Comparison of ENCODE assay signal across 26 cellular contexts in the genomic region with DNA sequence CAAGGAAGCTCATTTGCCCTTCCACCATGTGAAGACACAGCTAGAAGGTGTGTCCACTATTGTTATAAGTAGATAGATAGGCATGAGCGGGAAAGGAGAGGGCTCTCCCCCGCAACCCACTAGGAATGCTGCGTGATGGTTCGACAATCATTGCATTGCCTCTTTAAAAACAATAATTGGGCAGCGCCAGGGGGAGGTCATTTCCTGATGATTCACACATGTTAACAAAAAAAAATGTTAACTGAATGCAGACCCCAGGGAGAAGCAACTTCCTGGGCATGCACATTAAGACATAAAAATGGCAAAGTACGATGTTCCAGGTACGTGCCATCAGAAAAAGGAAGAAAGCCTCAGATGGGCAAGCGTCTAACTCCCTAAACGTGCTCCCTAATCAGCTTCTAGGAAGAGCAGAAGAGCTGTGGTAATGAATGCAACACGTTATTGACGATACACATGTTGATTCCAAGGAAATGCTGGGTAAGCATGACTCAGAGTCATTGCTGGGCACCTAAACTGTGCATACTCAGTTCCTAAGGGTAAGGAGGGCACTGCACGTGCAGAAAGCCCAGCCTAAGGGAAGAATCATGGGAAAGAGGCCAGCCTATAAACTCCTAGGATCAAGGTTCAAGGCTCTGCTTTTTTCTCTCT.
A peak's percentile ranks its signal among the peaks of the same experiment; 100 is the strongest.
DNase-seq lines count a peak whose midpoint lies in the region; ATAC-seq and TF ChIP-seq lines count a peak whose summit lies in the region.
"Had no signal": no experiment of that assay in that cellular context is flagged by ENCODE, and none has a peak within 500 bp of the region (broad histone marks: within the 10 kb centered on the region; RNA-seq: fewer than 3 reads in every experiment).

No MANE protein-coding gene starts in this region.

- no peaks in the 10 kb centered on the region for H3K36me3 Mint-ChIP-seq in stimulated activated naive B cell treated with anti-CD40 and anti-IgM and Interleukin-4, amounts not matched to agents 10 μg/mL and 1 μg/mL and 100 μg/mL, for 72 hours
- H3K36me3 Mint-ChIP-seq: activated naive CD4-positive, alpha-beta T cell treated with anti-CD3 and anti-CD28 coated beads, Interleukin-2, amount 50 U/mL, for 72 hours; CD8-positive, alpha-beta T cell; stimulated activated memory B cell treated with anti-CD40 and anti-IgM and Interleukin-4, amounts not matched to agents 10 μg/mL and 1 μg/mL and 100 μg/mL, for 72 hours had no signal

- WGBS in upper lobe of left lung, 2 donors, result 76 to 84% methylated on average over 12 of the region's 12 CpGs

- 0 out of 22 replicates have a peak, but pooled peaks cover 0 to 6% (median 0%) of the 10 kb centered on the region in 11 experiments for H3K9me3 ChIP-seq in BLaER1 treated with 17β-estradiol and CSF1 and Interleukin-3, amounts not matched to agents 10 nM and 100 nM (replicated peaks in 1 of 11)
- H3K9me3 ChIP-seq in upper lobe of left lung, result no peaks in the 10 kb centered on the region
- H3K9me3 ChIP-seq: vagina had no signal

- no peak for TF ChIP-seq POLR2A in upper lobe of left lung (IDR thresholded peaks at IDR 0.05)

- H3K36me3 ChIP-seq in BLaER1 treated with 17β-estradiol and CSF1 and Interleukin-3, amounts not matched to agents 10 nM and 100 nM, result no peaks in the 10 kb centered on the region
- no peaks in the 10 kb centered on the region for H3K36me3 ChIP-seq in upper lobe of left lung
- H3K36me3 ChIP-seq: vagina had no signal

- H4K20me1 ChIP-seq in BLaER1 treated with 17β-estradiol and CSF1 and Interleukin-3, amounts not matched to agents 10 nM and 100 nM, result no peaks in the 10 kb centered on the region

- no peak overlapping the region for H3K9ac ChIP-seq in BLaER1 treated with 17β-estradiol and CSF1 and Interleukin-3, amounts not matched to agents 10 nM and 100 nM

- H3K27me3 ChIP-seq in BLaER1 treated with 17β-estradiol and CSF1 and Interleukin-3, amounts not matched to agents 10 nM and 100 nM, result no peaks in the 10 kb centered on the region
- H3K27me3 ChIP-seq in upper lobe of left lung, result no peaks in the 10 kb centered on the region
- H3K27me3 ChIP-seq: vagina had no signal

- H3K27ac Mint-ChIP-seq in stimulated activated naive B cell treated with anti-CD40 and anti-IgM and Interleukin-4, amounts not matched to agents 10 μg/mL and 1 μg/mL and 100 μg/mL, for 72 hours, result no peak overlapping the region
- H3K27ac Mint-ChIP-seq: activated naive CD4-positive, alpha-beta T cell treated with anti-CD3 and anti-CD28 coated beads, Interleukin-2, amount 50 U/mL, for 72 hours; CD8-positive, alpha-beta T cell; stimulated activated memory B cell treated with anti-CD40 and anti-IgM and Interleukin-4, amounts not matched to agents 10 μg/mL and 1 μg/mL and 100 μg/mL, for 72 hours; T-cell had no signal

- DNase-seq in M059J (ENCODE audit: low read depth) (peak; percentile 37), astrocyte of the hippocampus (ENCODE audit: low read depth, low spot score) (peak; percentile 30), foreskin melanocyte (peak; percentile 76), upper lobe of left lung (no peak)
- DNase-seq in stimulated activated naive B cell treated with anti-CD40 and anti-IgM and Interleukin-4, amounts not matched to agents 10 μg/mL and 1 μg/mL and 100 μg/mL, for 72 hours, result no peak
- DNase-seq: activated CD4-positive, alpha-beta T cell treated with anti-CD3 and anti-CD28 coated beads, Interleukin-2, amount 50 U/mL, for 1 hour; aorta; CD8-positive, alpha-beta T cell; cerebellar nuclear complex; DMS53; effector CD4-positive, alpha-beta T cell; Kasumi-1; kidney; NCI-H1105; NCI-H524 treated with DMSO at 0.1 percent for 48 hours; small intestine; T-cell had no signal

- no peak overlapping the region for H3K27ac ChIP-seq in BLaER1 treated with 17β-estradiol and CSF1 and Interleukin-3, amounts not matched to agents 10 nM and 100 nM
- no peak overlapping the region for H3K27ac ChIP-seq in upper lobe of left lung
- H3K27ac ChIP-seq: vagina had no signal

- ATAC-seq in GM19452 (IDR thresholded peaks at IDR 0.05; ENCODE audit: unreplicated experiment), result no peak
- ATAC-seq in upper lobe of left lung (ENCODE audit: low FRiP score in 2 of 2), result no peak
- no peak for ATAC-seq in HG03095 (IDR thresholded peaks at IDR 0.05; ENCODE audit: unreplicated experiment)
- ATAC-seq in stimulated activated naive B cell treated with anti-CD40 and anti-IgM and Interleukin-4, amounts not matched to agents 10 μg/mL and 1 μg/mL and 100 μg/mL, for 72 hours (replicated peaks), result no peak
- ATAC-seq: activated naive CD4-positive, alpha-beta T cell treated with anti-CD3 and anti-CD28 coated beads, Interleukin-2, amount 50 U/mL, for 72 hours; CD8-positive, alpha-beta T cell; esophagus mucosa; Right ventricle myocardium inferior; stimulated activated memory B cell treated with anti-CD40 and anti-IgM and Interleukin-4, amounts not matched to agents 10 μg/mL and 1 μg/mL and 100 μg/mL, for 72 hours; T-cell had no signal

- no peaks in the 10 kb centered on the region for H3K4me1 Mint-ChIP-seq in stimulated activated naive B cell treated with anti-CD40 and anti-IgM and Interleukin-4, amounts not matched to agents 10 μg/mL and 1 μg/mL and 100 μg/mL, for 72 hours
- H3K4me1 Mint-ChIP-seq: T-cell had no signal

- H3K4me3 Mint-ChIP-seq in stimulated activated naive B cell treated with anti-CD40 and anti-IgM and Interleukin-4, amounts not matched to agents 10 μg/mL and 1 μg/mL and 100 μg/mL, for 72 hours, result no peak overlapping the region
- H3K4me3 Mint-ChIP-seq: CD8-positive, alpha-beta T cell; stimulated activated memory B cell treated with anti-CD40 and anti-IgM and Interleukin-4, amounts not matched to agents 10 μg/mL and 1 μg/mL and 100 μg/mL, for 72 hours; T-cell had no signal

- H3K9me3 Mint-ChIP-seq in stimulated activated naive B cell treated with anti-CD40 and anti-IgM and Interleukin-4, amounts not matched to agents 10 μg/mL and 1 μg/mL and 100 μg/mL, for 72 hours, result no peaks in the 10 kb centered on the region
- H3K9me3 Mint-ChIP-seq: activated naive CD4-positive, alpha-beta T cell treated with anti-CD3 and anti-CD28 coated beads, Interleukin-2, amount 50 U/mL, for 72 hours; CD8-positive, alpha-beta T cell; stimulated activated memory B cell treated with anti-CD40 and anti-IgM and Interleukin-4, amounts not matched to agents 10 μg/mL and 1 μg/mL and 100 μg/mL, for 72 hours; T-cell had no signal

- peaks cover 2 to 7% of the 10 kb centered on the region in 2 donors for H3K27me3 Mint-ChIP-seq in stimulated activated naive B cell treated with anti-CD40 and anti-IgM and Interleukin-4, amounts not matched to agents 10 μg/mL and 1 μg/mL and 100 μg/mL, for 72 hours

- peaks cover 0 to 11% (median 9%) of the 10 kb centered on the region in 10 experiments; a peak in 18 of 20 replicates for H3K4me1 ChIP-seq in BLaER1 treated with 17β-estradiol and CSF1 and Interleukin-3, amounts not matched to agents 10 nM and 100 nM
- no peaks in the 10 kb centered on the region for H3K4me1 ChIP-seq in upper lobe of left lung
- H3K4me1 ChIP-seq: vagina had no signal

- TF ChIP-seq CTCF in upper lobe of left lung (IDR thresholded peaks at IDR 0.05), result no peak

- H3K4me3 ChIP-seq in BLaER1 treated with 17β-estradiol and CSF1 and Interleukin-3, amounts not matched to agents 10 nM and 100 nM, result no peak overlapping the region
- H3K4me3 ChIP-seq in upper lobe of left lung, result no peak overlapping the region
- H3K4me3 ChIP-seq: lung, vagina had no signal

- peak overlapping the region; percentile 1 to 62 (median 36); a peak in 17 of 22 replicates for H3K4me2 ChIP-seq in BLaER1 treated with 17β-estradiol and CSF1 and Interleukin-3, amounts not matched to agents 10 nM and 100 nM

- TF ChIP-seq EP300 in upper lobe of left lung (IDR thresholded peaks at IDR 0.05), result no peak

Comparison
In these comparisons a context has a peak if more than half of its experiments do, and no peak if none do; other contexts are left out.
1. DNase-seq: peak in M059J (single experiment), astrocyte of the hippocampus (single experiment) and foreskin melanocyte (single experiment); none in upper lobe of left lung (0 of 2) and stimulated activated naive B cell treated with anti-CD40 and anti-IgM and Interleukin-4, amounts not matched to agents 10 μg/mL and 1 μg/mL and 100 μg/mL, for 72 hours (single experiment).